Comparison of ENCODE assay signal across 1 cellular context in genomic region chr3:65093641-65094040, GRCh38.
A peak's percentile ranks its signal among the peaks of the same experiment; 100 is the strongest.
TF ChIP-seq lines count a peak whose summit lies in the region.

No MANE protein-coding gene starts in this region.

TF ChIP-seq in SK-N-SH, 30 proteins besides CTCF, POLR2A, EP300 and RAD21:
- TF ChIP-seq MXI1 (IDR thresholded peaks at IDR 0.05; ENCODE audit: low read depth, low read length), result no peak; the same call in 1 of the 2 replicates
- peak; percentile 72; the same call in 1 of the 2 replicates for TF ChIP-seq NFIC (IDR thresholded peaks at IDR 0.05; ENCODE audit: borderline replicate concordance)
- peak; percentile 94 for TF ChIP-seq PBX3 (IDR thresholded peaks at IDR 0.05)
- TF ChIP-seq TCF12 (IDR thresholded peaks at IDR 0.05), result peak; percentile 98
- TF ChIP-seq RCOR1 (IDR thresholded peaks at IDR 0.05; ENCODE audit: low read length), result peak; percentile 93
- TF ChIP-seq CHD2 (IDR thresholded peaks at IDR 0.05; ENCODE audit: low read length, partially characterized antibody), result peak; percentile 75
- 0 out of 2 replicates have a peak, but pooled peaks have one; percentile 7 for TF ChIP-seq SMC3 (IDR thresholded peaks at IDR 0.05; ENCODE audit: low read depth, low read length)
- TF ChIP-seq IRF3 (IDR thresholded peaks at IDR 0.05; ENCODE audit: low read depth, low read length), result no peak
- peak; percentile 64; the same call in 1 of the 2 replicates for TF ChIP-seq TEAD4 (IDR thresholded peaks at IDR 0.05; ENCODE audit: borderline replicate concordance, insufficient read depth)
- TF ChIP-seq SIN3A (IDR thresholded peaks at IDR 0.05; ENCODE audit: borderline replicate concordance, low read depth, low read length), result no peak
- TF ChIP-seq RFX5 (IDR thresholded peaks at IDR 0.05; ENCODE audit: low read length), result 0 out of 2 replicates have a peak, but pooled peaks have one; percentile 26
- no peak for TF ChIP-seq ELF1 (IDR thresholded peaks at IDR 0.05)
- TF ChIP-seq POLR2AphosphoS5 (IDR thresholded peaks at IDR 0.05; ENCODE audit: low read depth, low read length), result peak; percentile 87
- peak; percentile 72 for TF ChIP-seq FOXJ3 (CRISPR knock-in tag; IDR thresholded peaks at IDR 0.05)
- TF ChIP-seq GATA2 (CRISPR knock-in tag; IDR thresholded peaks at IDR 0.05), result peak; percentile 86
- peak; percentile 73 for TF ChIP-seq JUND (IDR thresholded peaks at IDR 0.05)
- 0 out of 2 replicates have a peak, but pooled peaks have one; percentile 51 for TF ChIP-seq FOXM1 (IDR thresholded peaks at IDR 0.05; ENCODE audit: low read depth)
- no peak for TF ChIP-seq USF2 (IDR thresholded peaks at IDR 0.05; ENCODE audit: borderline replicate concordance, low read depth, low read length)
- no peak for TF ChIP-seq NRF1 (IDR thresholded peaks at IDR 0.05; ENCODE audit: low read depth, low read length)
